Comparison of ENCODE assay signal across 15 cellular contexts in the genomic region with DNA sequence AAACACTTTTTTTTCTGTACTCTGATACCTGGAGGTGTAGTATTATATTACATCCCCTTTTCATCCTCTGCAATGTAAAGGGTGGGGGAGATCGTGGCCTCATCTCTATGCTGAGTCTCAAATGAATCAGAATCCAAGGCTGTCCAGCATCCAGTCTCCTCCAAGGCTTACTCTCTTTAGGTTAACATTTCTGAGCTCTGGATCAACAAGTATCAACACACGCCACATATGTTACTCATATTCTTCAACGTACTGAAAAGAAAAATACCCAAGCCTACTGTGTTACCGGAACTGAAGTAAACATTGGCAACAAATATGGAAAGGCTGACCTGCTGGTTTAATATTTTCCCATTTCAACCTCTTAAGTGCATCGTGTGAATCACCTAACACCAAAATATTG.
A peak's percentile ranks its signal among the peaks of the same experiment; 100 is the strongest.
DNase-seq lines count a peak whose midpoint lies in the region; ATAC-seq and TF ChIP-seq lines count a peak whose summit lies in the region.
"Had no signal": no experiment of that assay in that cellular context is flagged by ENCODE, and none has a peak within 500 bp of the region (broad histone marks: within the 10 kb centered on the region; RNA-seq: fewer than 3 reads in every experiment).

No MANE protein-coding gene starts in this region.

- ATAC-seq in HG02852 (IDR thresholded peaks at IDR 0.05; ENCODE audit: unreplicated experiment) (no peak), GM18858 (IDR thresholded peaks at IDR 0.05; ENCODE audit: unreplicated experiment) (no peak), GM21423 (IDR thresholded peaks at IDR 0.05; ENCODE audit: unreplicated experiment) (no peak)
- ATAC-seq: A549 had no signal

- TF ChIP-seq POLR2A in esophagus muscularis mucosa (IDR thresholded peaks at IDR 0.05; ENCODE audit: low read depth), result no peak

- H3K36me3 ChIP-seq in adipocyte (ENCODE audit: control insufficient read depth, insufficient read depth, low read length, severe bottlenecking), result no peaks in the 10 kb centered on the region
- H3K36me3 ChIP-seq in esophagus muscularis mucosa, result no peaks in the 10 kb centered on the region

- no peak overlapping the region for H3K4me3 ChIP-seq in adipocyte (ENCODE audit: low read length)
- no peak overlapping the region for H3K4me3 ChIP-seq in esophagus muscularis mucosa
- H3K4me3 ChIP-seq: A549 had no signal

- H3K9me3 ChIP-seq in adipocyte (ENCODE audit: control insufficient read depth, low read length) (no peaks in the 10 kb centered on the region), esophagus muscularis mucosa (no peaks in the 10 kb centered on the region)
- H3K9me3 ChIP-seq: A549 had no signal

- H3K4me1 ChIP-seq in adipocyte (ENCODE audit: control insufficient read depth, insufficient read depth, low read length), result peaks cover 9% of the 10 kb centered on the region
- H3K4me1 ChIP-seq in esophagus muscularis mucosa, result peaks cover 4 to 22% (median 17%) of the 10 kb centered on the region in 4 donors
- H3K4me1 ChIP-seq: A549 had no signal

- no peak overlapping the region for H3K9ac ChIP-seq in adipocyte (ENCODE audit: low read length)

- intact Hi-C loops in esophagus muscularis mucosa (cut with DNase I), result no loop called here

- no peak for TF ChIP-seq EP300 in esophagus muscularis mucosa (IDR thresholded peaks at IDR 0.05)

- H3K27me3 ChIP-seq in adipocyte (replicated peaks; ENCODE audit: control insufficient read depth, insufficient read depth, low read length) (no peaks in the 10 kb centered on the region), esophagus muscularis mucosa (no peaks in the 10 kb centered on the region)

- TF ChIP-seq CTCF in esophagus muscularis mucosa (IDR thresholded peaks at IDR 0.05), result no peak

- peak; percentile 47 for DNase-seq in ELR (ENCODE audit: low read depth)
- DNase-seq in adipocyte (ENCODE audit: low read depth), result peak; percentile 59
- peak; percentile 26 for DNase-seq in esophagus muscularis mucosa (ENCODE audit: extremely low spot score)
- peak; percentile 28 for DNase-seq in non-pigmented ciliary epithelial cell (ENCODE audit: low read depth)
- DNase-seq in activated effector memory CD4-positive, alpha-beta T cell treated with Interleukin-2 at 50 U/mL for 16 hours, result no peak
- DNase-seq: HFFc6, MM.1S, NCI-H1105 treated with DMSO at 0.1 percent for 48 hours, NCI-H187 treated with DMSO at 0.1 percent for 48 hours, NCI-H69 had no signal

- no peak overlapping the region for H3K27ac ChIP-seq in esophagus muscularis mucosa (replicated peaks in 1 of 4)
- H3K27ac ChIP-seq: A549, C4-2B had no signal

- 39% methylated on average over 5 of the region's 5 CpGs for WGBS in esophagus muscularis mucosa
